ENCODE assay signal across 12 cellular contexts in the genomic region with DNA sequence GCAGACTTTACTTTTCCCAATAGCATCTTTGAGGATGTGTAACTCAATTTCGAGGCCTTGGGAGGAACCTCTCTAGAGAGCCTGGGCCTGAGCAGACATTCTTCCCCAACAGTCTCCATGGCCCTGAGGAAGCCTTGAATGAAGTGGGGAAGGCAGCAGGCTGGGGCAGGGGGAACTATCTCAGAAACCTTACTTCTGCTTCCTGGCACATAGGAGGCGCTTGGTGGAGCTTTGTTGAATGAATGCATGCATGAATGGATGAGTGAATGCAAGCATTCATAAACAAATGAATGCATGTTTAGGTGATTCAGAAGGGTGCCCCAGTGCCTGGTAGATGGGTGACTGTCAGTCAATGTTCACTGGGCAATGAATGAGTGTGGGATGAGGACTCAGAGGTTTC. TPM values are rescaled to one million over a fixed set of nuclear protein-coding genes. Genes with fewer than 3 reads are reported as not detected.
DNase-seq lines count a peak whose midpoint lies in the region; ATAC-seq and TF ChIP-seq lines count a peak whose summit lies in the region.
"Had no signal": no experiment of that assay in that cellular context is flagged by ENCODE, and none has a peak within 500 bp of the region (broad histone marks: within the 10 kb centered on the region; RNA-seq: fewer than 3 reads in every experiment).

No MANE protein-coding gene starts in this region.

- H3K9me3 ChIP-seq in left lung: no peaks in the 10 kb centered on the region
- H3K9me3 ChIP-seq in GM23248 (ENCODE audit: low read depth): no peaks in the 10 kb centered on the region

- H3K4me3 ChIP-seq in ACC112 (ENCODE audit: low read depth, low read length) (no peak overlapping the region), GM06990 (replicated peaks; ENCODE audit: low read depth, low read length) (no peak overlapping the region), left lung (no peak overlapping the region), GM23248 (no peak overlapping the region)

- DNase-seq in GM06990 (ENCODE audit: extremely low read depth, insufficient read length): no peak
- DNase-seq in SKM-1 (lab: John Stamatoyannopoulos, UW; ENCODE audit: unreplicated experiment): peak; percentile 1
- DNase-seq in left lung: no peak
- no peak for DNase-seq in GM23248
- DNase-seq in HuH-7.5 (ENCODE audit: low spot score): no peak
- DNase-seq in activated naive CD4-positive, alpha-beta T cell treated with anti-CD3 and anti-CD28 coated beads, Interleukin-2, amount 50 U/mL, for 72 hours (ENCODE audit: low spot score in 2 of 2): no peak
- DNase-seq: amniotic stem cell; stimulated activated CD4-positive, alpha-beta T cell treated with anti-CD3 and anti-CD28 coated beads, Interleukin-4, amount 100 ng/mL, for 4 hours had no signal

- in situ Hi-C loops in GM23248 (cut with MboI): no loop called here

- H3K4me2 ChIP-seq in GM23248 (ENCODE audit: unreplicated experiment): no peak overlapping the region

- H3K27me3 ChIP-seq in ACC112 (ENCODE audit: insufficient read depth, low read length) (no peaks in the 10 kb centered on the region), GM06990 (replicated peaks; ENCODE audit: control insufficient read depth, insufficient read depth, low read length) (no peaks in the 10 kb centered on the region), left lung (no peaks in the 10 kb centered on the region), GM23248 (replicated peaks; ENCODE audit: insufficient read depth) (no peaks in the 10 kb centered on the region)

- H3K9me3 Mint-ChIP-seq in activated naive CD4-positive, alpha-beta T cell treated with anti-CD3 and anti-CD28 coated beads, Interleukin-2, amount 50 U/mL, for 72 hours: no peaks in the 10 kb centered on the region
- H3K9me3 Mint-ChIP-seq: CD4-positive, alpha-beta T cell; stimulated activated naive CD8-positive, alpha-beta T cell treated with anti-CD3 and anti-CD28 coated beads, Interleukin-15, Interleukin-2, amounts not matched to agents 100 ng/mL and 50 ng/mL, for 24 hours had no signal

- H3K4me1 ChIP-seq in ACC112 (ENCODE audit: control insufficient read depth, insufficient read depth, low read length, unreplicated experiment): peaks cover 22% of the 10 kb centered on the region
- H3K4me1 ChIP-seq in left lung: peaks cover 0 to 16% of the 10 kb centered on the region in 2 donors
- peaks cover 13% of the 10 kb centered on the region for H3K4me1 ChIP-seq in GM23248 (ENCODE audit: insufficient read depth)

- no peaks in the 10 kb centered on the region for H3K36me3 Mint-ChIP-seq in activated naive CD4-positive, alpha-beta T cell treated with anti-CD3 and anti-CD28 coated beads, Interleukin-2, amount 50 U/mL, for 72 hours

- H3K27ac ChIP-seq in ACC112 (ENCODE audit: low read depth, low read length) (peak overlapping the region; percentile 71; the same call in 1 of the 2 replicates), left lung (peak overlapping the region in 1 of 2 donors; percentile 51), GM23248 (no peak overlapping the region)

- peak; percentile 50 for ATAC-seq in left lung
- no peak for ATAC-seq in GM18909 (IDR thresholded peaks at IDR 0.05; ENCODE audit: poor library complexity, unreplicated experiment)
- no peak for ATAC-seq in activated naive CD4-positive, alpha-beta T cell treated with anti-CD3 and anti-CD28 coated beads, Interleukin-2, amount 50 U/mL, for 72 hours

- peak; percentile 19 for TF ChIP-seq CTCF in GM06990 (IDR thresholded peaks at IDR 0.05; ENCODE audit: insufficient read depth, low read length, poor library complexity, severe bottlenecking)
- no peak for TF ChIP-seq CTCF in left lung (IDR thresholded peaks at IDR 0.05)

- 77 to 87% methylated on average over 2 of the region's 2 CpGs for WGBS in GM23248 (ENCODE audit: low coverage in 1 of 2, low lambda C conversion rate in 2 of 2, missing lambda C conversion rate in 2 of 2), 2 experiments

- H3F3A ChIP-seq in GM23248 (ENCODE audit: insufficient read depth): peaks cover 14% of the 10 kb centered on the region; the same call in 1 of the 2 replicates

- H3K36me3 ChIP-seq in ACC112 (ENCODE audit: insufficient read depth, low read length): no peaks in the 10 kb centered on the region
- H3K36me3 ChIP-seq in GM06990 (ENCODE audit: control insufficient read depth, insufficient read depth, low read length): no peaks in the 10 kb centered on the region
- H3K36me3 ChIP-seq in left lung: no peaks in the 10 kb centered on the region
- no peaks in the 10 kb centered on the region for H3K36me3 ChIP-seq in GM23248 (ENCODE audit: low read depth)

- H3K9me2 ChIP-seq in GM23248 (ENCODE audit: insufficient read depth): no peaks in the 10 kb centered on the region

- no peak overlapping the region for H3K27ac Mint-ChIP-seq in activated naive CD4-positive, alpha-beta T cell treated with anti-CD3 and anti-CD28 coated beads, Interleukin-2, amount 50 U/mL, for 72 hours
- H3K27ac Mint-ChIP-seq: CD4-positive, alpha-beta T cell; stimulated activated naive CD8-positive, alpha-beta T cell treated with anti-CD3 and anti-CD28 coated beads, Interleukin-15, Interleukin-2, amounts not matched to agents 100 ng/mL and 50 ng/mL, for 24 hours had no signal

- no peak overlapping the region for H3K9ac ChIP-seq in GM23248

- intact Hi-C loops in left lung (cut with DNase I): no loop called here

- no peak overlapping the region for H2AFZ ChIP-seq in ACC112 (ENCODE audit: low read length, unreplicated experiment)
- no peak overlapping the region for H2AFZ ChIP-seq in GM23248

- no peaks in the 10 kb centered on the region for H3K79me2 ChIP-seq in ACC112 (ENCODE audit: control insufficient read depth, insufficient read depth, low read length, unreplicated experiment)
- no peaks in the 10 kb centered on the region for H3K79me2 ChIP-seq in GM23248 (ENCODE audit: insufficient read depth)

- no peaks in the 10 kb centered on the region for H4K20me1 ChIP-seq in GM23248 (ENCODE audit: insufficient read depth)

RNA-seq across cellular contexts. Expression of gene GALNT16, which starts 58.3 kb away (rescaled TPM):
- 1 to 10 TPM; 2.4 to 3.0 TPM for total RNA-seq in left lung
- total RNA-seq in GM23248 (2014; rRNA removed; shearing (Covaris generic)): 1.4 and 4.2 TPM in 2 replicates
- 0.59 and 0.86 TPM in 2 replicates for polyA plus RNA-seq in GM23248 (2016; fragmentation: Nextera tagmentation; extraction: Ambion mirVana)
- under 1 TPM in 1 of 2 donors, not detected in 1; 0.12 TPM for total RNA-seq in activated naive CD4-positive, alpha-beta T cell treated with anti-CD3 and anti-CD28 coated beads, Interleukin-2, amount 50 U/mL, for 72 hours
- total RNA-seq: CD4-positive, alpha-beta T cell had no signal
